In genomic region chrX:10190367-10190766, GRCh38 we compare ENCODE assay signal across 1 cellular context.
TF ChIP-seq lines count a peak whose summit lies in the region.

No MANE protein-coding gene starts in this region.

TF ChIP-seq in HepG2, 621 proteins besides CTCF, POLR2A, EP300 and RAD21 (continued from another document):
- TF ChIP-seq CSRNP2 (CRISPR knock-in tag; conservative IDR thresholded peaks at IDR 0.05; ENCODE audit: low read depth) (no peak), FOXA3 (CRISPR knock-in tag; IDR thresholded peaks at IDR 0.05) (peak; percentile 80), CHCHD3 (CRISPR knock-in tag; IDR thresholded peaks at IDR 0.05) (no peak), RFX3 (CRISPR knock-in tag; IDR thresholded peaks at IDR 0.05) (peak; percentile 54), SAP130 (CRISPR knock-in tag; IDR thresholded peaks at IDR 0.05; ENCODE audit: low read depth) (0 out of 2 replicates have a peak, but pooled peaks have one; percentile 25), BORCS8-MEF2B (CRISPR knock-in tag; IDR thresholded peaks at IDR 0.05) (no peak), GATA4 (IDR thresholded peaks at IDR 0.05; ENCODE audit: borderline replicate concordance, low read depth) (no peak), POLR2AphosphoS5 (IDR thresholded peaks at IDR 0.05; ENCODE audit: low read depth, low read length) (no peak), SMARCC2 (IDR thresholded peaks at IDR 0.05) (no peak), ZNF337 (CRISPR knock-in tag; IDR thresholded peaks at IDR 0.05; ENCODE audit: borderline replicate concordance, low read depth) (no peak), NR1H2 (CRISPR knock-in tag; IDR thresholded peaks at IDR 0.05; ENCODE audit: borderline replicate concordance, low read depth) (no peak), ARID3A (IDR thresholded peaks at IDR 0.05; ENCODE audit: low read depth, low read length) (0 out of 2 replicates have a peak, but pooled peaks have one; percentile 28), NFE2L2 (IDR thresholded peaks at IDR 0.05; ENCODE audit: low read length) (peak; percentile 79), MAFG (CRISPR knock-in tag; IDR thresholded peaks at IDR 0.05) (0 out of 2 replicates have a peak, but pooled peaks have one; percentile 25), RFXANK (CRISPR knock-in tag; IDR thresholded peaks at IDR 0.05) (no peak), ZNF513 (CRISPR knock-in tag; conservative IDR thresholded peaks at IDR 0.05) (no peak)
